Comparison of ENCODE assay signal across 2 cellular contexts in the genomic region with DNA sequence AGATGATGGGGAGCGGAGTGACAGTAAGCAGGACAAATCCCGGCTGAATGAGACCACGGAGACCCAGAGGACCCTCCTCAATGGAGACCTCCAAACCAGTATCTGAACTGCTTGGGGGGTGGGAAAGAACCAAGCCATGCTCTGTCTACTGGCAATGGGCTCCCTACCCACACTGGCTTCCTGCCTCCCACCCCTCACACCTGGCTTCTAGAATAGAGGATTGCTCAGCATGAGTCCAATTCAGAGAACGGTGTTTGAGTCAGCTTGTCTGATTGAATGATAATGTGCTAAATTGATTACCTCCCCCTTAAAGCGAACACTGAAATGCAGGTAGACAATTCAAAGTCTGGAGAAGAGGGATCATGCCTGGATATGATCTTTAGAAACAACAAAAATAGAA.
TF ChIP-seq lines count a peak whose summit lies in the region.

No MANE protein-coding gene starts in this region.

TF ChIP-seq in HEK293, 187 proteins besides CTCF, POLR2A, EP300 and RAD21:
- TF ChIP-seq ZNF10 (tag by site-specific recombination; IDR thresholded peaks at IDR 0.05), result no peak
- TF ChIP-seq ZNF416 (tag by site-specific recombination; IDR thresholded peaks at IDR 0.05), result no peak
- TF ChIP-seq ZBTB17 (tag by site-specific recombination; IDR thresholded peaks at IDR 0.05), result peak; percentile 46; the same call in 1 of the 2 replicates
TF ChIP-seq in HEK293: peak in this region for 1.

TF ChIP-seq in H1, 55 proteins besides CTCF, POLR2A, EP300 and RAD21:
- TF ChIP-seq TAF1 (IDR thresholded peaks at IDR 0.05; ENCODE audit: low read depth, low read length) (no peak), SP1 (IDR thresholded peaks at IDR 0.05; ENCODE audit: low read depth, low read length) (no peak), TCF12 (IDR thresholded peaks at IDR 0.05; ENCODE audit: low read depth, low read length) (0 out of 2 replicates have a peak, but pooled peaks have one; percentile 51)
TF ChIP-seq in H1: peak in this region for 1.
